ENCODE assay signal across 12 cellular contexts in genomic region chr5:170245436-170245835, GRCh38. TPM values are rescaled to one million over a fixed set of nuclear protein-coding genes. Genes with fewer than 3 reads are reported as not detected.
"Had no signal": no experiment of that assay in that cellular context is flagged by ENCODE, and none has a peak within 500 bp of the region (broad histone marks: within the 10 kb centered on the region; RNA-seq: fewer than 3 reads in every experiment).

No MANE protein-coding gene starts in this region.

RNA-seq across cellular contexts. Expression of gene C5orf58, which starts 12.7 kb away (rescaled TPM):
- total RNA-seq: activated CD4-positive, alpha-beta T cell treated with anti-CD3 and anti-CD28 coated beads for 36 hours; activated CD4-positive, alpha-beta T cell treated with anti-CD3 and anti-CD28 coated beads, Interleukin-2, amount 10 ng/mL, durations not matched to agents 7 days and 5 days; activated CD8-positive, alpha-beta T cell treated with anti-CD3 and anti-CD28 coated beads, Interleukin-2, amount 10 ng/mL, durations not matched to agents 7 days and 5 days; activated T-helper 2 cell treated with anti-CD3 and anti-CD28 coated beads, Interferon-gamma antibody, Interleukin-2, Interleukin-4, amounts not matched to agents 10 μg/mL and 5 μg/mL and 100 μg/mL, durations not matched to agents 14 hours and 24 hours and 36 hours; astrocyte; body of pancreas; cardiac septum; LHCN-M2; NCI-H460; RPMI7951; SJCRH30; T-helper 1 cell treated with Interleukin-12 subunit alpha and Interleukin-12 subunit beta and Interleukin-4 antibody, amounts not matched to agents 30 ng/mL and 1 ng/mL, for 36 hours had no signal

RNA-seq across cellular contexts. Expression of gene LCP2, which starts 52.1 kb away (rescaled TPM):
- total RNA-seq: LHCN-M2, NCI-H460, SJCRH30 had no signal
